1 cellular context compared by ENCODE assay signal in genomic region chr1:43753422-43753821, GRCh38.
TF ChIP-seq lines count a peak whose summit lies in the region.

No MANE protein-coding gene starts in this region.

TF ChIP-seq in SK-N-SH treated with all-trans-retinoic acid at 6 μM for 48 hours, 23 proteins besides CTCF, POLR2A, EP300 and RAD21 (continued from another document):
- no peak for TF ChIP-seq TSHZ2 (CRISPR knock-in tag; IDR thresholded peaks at IDR 0.05)
- no peak for TF ChIP-seq GLIS3 (CRISPR knock-in tag; IDR thresholded peaks at IDR 0.05)
- TF ChIP-seq ZNF565 (CRISPR knock-in tag; conservative IDR thresholded peaks at IDR 0.05; ENCODE audit: low read depth): no peak
- no peak for TF ChIP-seq CSRNP3 (CRISPR knock-in tag; IDR thresholded peaks at IDR 0.05)
- no peak for TF ChIP-seq SNAI2 (CRISPR knock-in tag; IDR thresholded peaks at IDR 0.05)
- no peak for TF ChIP-seq TCF4 (CRISPR knock-in tag; IDR thresholded peaks at IDR 0.05; ENCODE audit: borderline replicate concordance)
- TF ChIP-seq CSDC2 (CRISPR knock-in tag; IDR thresholded peaks at IDR 0.05): no peak
- TF ChIP-seq OSR1 (CRISPR knock-in tag; IDR thresholded peaks at IDR 0.05): no peak
